ENCODE assay signal across 1 cellular context in genomic region chr14:22841311-22841710, GRCh38.
TF ChIP-seq lines count a peak whose summit lies in the region.

No MANE protein-coding gene starts in this region.

TF ChIP-seq in WTC11, 78 proteins besides CTCF, POLR2A, EP300 and RAD21 (continued from another document):
- TF ChIP-seq ARID4B (CRISPR knock-in tag; IDR thresholded peaks at IDR 0.05; ENCODE audit: borderline replicate concordance) (no peak), JAZF1 (CRISPR knock-in tag; IDR thresholded peaks at IDR 0.05) (no peak), E2F4 (CRISPR knock-in tag; IDR thresholded peaks at IDR 0.05; ENCODE audit: borderline replicate concordance, low read depth) (no peak), MAX (CRISPR knock-in tag; IDR thresholded peaks at IDR 0.05) (no peak), JUN (CRISPR knock-in tag; IDR thresholded peaks at IDR 0.05) (no peak)
